ENCODE assay signal across 12 cellular contexts in genomic region chr11:58592760-58593472, GRCh38. TPM values are rescaled to one million over a fixed set of nuclear protein-coding genes. Genes with fewer than 3 reads are reported as not detected.
A peak's percentile ranks its signal among the peaks of the same experiment; 100 is the strongest.
DNase-seq lines count a peak whose midpoint lies in the region; ATAC-seq, FAIRE-seq and TF ChIP-seq lines count a peak whose summit lies in the region.
"Had no signal": no experiment of that assay in that cellular context is flagged by ENCODE, and none has a peak within 500 bp of the region (broad histone marks: within the 10 kb centered on the region; RNA-seq: fewer than 3 reads in every experiment).

No MANE protein-coding gene starts in this region.

- peaks cover 85% of the 10 kb centered on the region for H3K79me2 ChIP-seq in KMS-11 (ENCODE audit: insufficient read depth, low read depth)

- H3K27ac Mint-ChIP-seq in activated T-helper 2 cell treated with anti-CD3 and anti-CD28 coated beads, Interferon-gamma antibody, Interleukin-2, Interleukin-4, amounts not matched to agents 10 μg/mL and 5 μg/mL and 100 μg/mL, durations not matched to agents 14 hours and 24 hours and 36 hours, result peak overlapping the region; percentile 67

- H3K36me3 Mint-ChIP-seq in activated T-helper 2 cell treated with anti-CD3 and anti-CD28 coated beads, Interferon-gamma antibody, Interleukin-2, Interleukin-4, amounts not matched to agents 10 μg/mL and 5 μg/mL and 100 μg/mL, durations not matched to agents 14 hours and 24 hours and 36 hours (ENCODE audit: low read depth), result peaks cover 59% of the 10 kb centered on the region

- FAIRE-seq in pancreas (lab: Jason Lieb, UNC), result no peak
- FAIRE-seq: A204.1, GM19239 had no signal

- H3K27ac ChIP-seq in KMS-11, result peak overlapping the region; percentile 41; the same call in 1 of the 2 replicates
- no peak overlapping the region for H3K27ac ChIP-seq in pancreas
- H3K27ac ChIP-seq: brain microvascular endothelial cell, psoas muscle had no signal

- intact Hi-C loops in activated T-helper 2 cell treated with anti-CD3 and anti-CD28 coated beads, Interferon-gamma antibody, Interleukin-2, Interleukin-4, amounts not matched to agents 10 μg/mL and 5 μg/mL and 100 μg/mL, durations not matched to agents 14 hours and 24 hours and 36 hours (cut with micrococcal nuclease), result no loop called here
- intact Hi-C loops in pancreas (cut with DNase I), result no loop called here

- H3K4me2 ChIP-seq in KMS-11, result peak overlapping the region; percentile 50; the same call in 1 of the 2 replicates

- no peaks in the 10 kb centered on the region for H3K9me3 Mint-ChIP-seq in activated T-helper 2 cell treated with anti-CD3 and anti-CD28 coated beads, Interferon-gamma antibody, Interleukin-2, Interleukin-4, amounts not matched to agents 10 μg/mL and 5 μg/mL and 100 μg/mL, durations not matched to agents 14 hours and 24 hours and 36 hours

- no peaks in the 10 kb centered on the region for H3K9me3 ChIP-seq in pancreas
- H3K9me3 ChIP-seq: psoas muscle had no signal

- ATAC-seq in pancreas (peak; percentile 53 to 85 (median 72)), GM19035 (IDR thresholded peaks at IDR 0.05; ENCODE audit: unreplicated experiment) (no peak), HG02840 (IDR thresholded peaks at IDR 0.05; ENCODE audit: low FRiP score, unreplicated experiment) (no peak)

- H3K4me1 ChIP-seq in KMS-11 (ENCODE audit: low read depth, poor library complexity, severe bottlenecking) (peaks cover 74% of the 10 kb centered on the region), pancreas (peaks cover 11 to 13% (median 12%) of the 10 kb centered on the region in 3 donors)

- DNase-seq in NCI-H2107 treated with DMSO at 0.1 percent for 48 hours (lab: John Stamatoyannopoulos, UW; ENCODE audit: unreplicated experiment), result peak; percentile 58
- DNase-seq in NCI-H2107 (lab: John Stamatoyannopoulos, UW), result no peak
- DNase-seq in activated T-helper 2 cell treated with anti-CD3 and anti-CD28 coated beads, Interferon-gamma antibody, Interleukin-2, Interleukin-4, amounts not matched to agents 10 μg/mL and 5 μg/mL and 100 μg/mL, durations not matched to agents 14 hours and 24 hours and 36 hours (ENCODE audit: low spot score), result no peak
- DNase-seq in pancreas, result peak in 3 of 6 donors; percentile 28 to 64 (median 43)
- no peak for DNase-seq in NCI-H1092 treated with DMSO at 0.1 percent for 48 hours (lab: John Stamatoyannopoulos, UW)
- DNase-seq: brain microvascular endothelial cell, psoas muscle had no signal

- H3K36me3 ChIP-seq in KMS-11 (ENCODE audit: insufficient read depth), result no peaks in the 10 kb centered on the region
- H3K36me3 ChIP-seq in pancreas, result no peaks in the 10 kb centered on the region

- TF ChIP-seq CTCF in KMS-11 (conservative IDR thresholded peaks at IDR 0.05; ENCODE audit: low read depth, low read length), result no peak
- TF ChIP-seq CTCF in pancreas (IDR thresholded peaks at IDR 0.05), result no peak

- H3K27me3 ChIP-seq in KMS-11 (ENCODE audit: insufficient read depth, low read depth) (no peaks in the 10 kb centered on the region), pancreas (no peaks in the 10 kb centered on the region)
- H3K27me3 ChIP-seq: brain microvascular endothelial cell had no signal

- H3K4me1 Mint-ChIP-seq in activated T-helper 2 cell treated with anti-CD3 and anti-CD28 coated beads, Interferon-gamma antibody, Interleukin-2, Interleukin-4, amounts not matched to agents 10 μg/mL and 5 μg/mL and 100 μg/mL, durations not matched to agents 14 hours and 24 hours and 36 hours (ENCODE audit: low read depth), result peaks cover 61% of the 10 kb centered on the region

- WGBS in pancreas, 2 donors, result 62 to 66% methylated on average over 5 of the region's 5 CpGs

- H3K9ac ChIP-seq in KMS-11, result peak overlapping the region; percentile 18; the same call in 1 of the 2 replicates

- H4K20me1 ChIP-seq in KMS-11 (ENCODE audit: insufficient read depth), result no peaks in the 10 kb centered on the region

- no peak overlapping the region for H3K4me3 ChIP-seq in KMS-11 (IDR thresholded peaks at IDR 0.05; ENCODE audit: insufficient read depth, low read depth, low read length)
- H3K4me3 ChIP-seq in pancreas, result no peak overlapping the region
- H3K4me3 ChIP-seq: psoas muscle had no signal

- no peak overlapping the region for H2AFZ ChIP-seq in KMS-11 (ENCODE audit: low read depth)

- no peaks in the 10 kb centered on the region for H3K27me3 Mint-ChIP-seq in activated T-helper 2 cell treated with anti-CD3 and anti-CD28 coated beads, Interferon-gamma antibody, Interleukin-2, Interleukin-4, amounts not matched to agents 10 μg/mL and 5 μg/mL and 100 μg/mL, durations not matched to agents 14 hours and 24 hours and 36 hours (ENCODE audit: low read depth)

- H3K4me3 Mint-ChIP-seq in activated T-helper 2 cell treated with anti-CD3 and anti-CD28 coated beads, Interferon-gamma antibody, Interleukin-2, Interleukin-4, amounts not matched to agents 10 μg/mL and 5 μg/mL and 100 μg/mL, durations not matched to agents 14 hours and 24 hours and 36 hours (ENCODE audit: low read depth), result no peak overlapping the region

RNA-seq across cellular contexts. Expression of gene ZFP91, which starts 14.1 kb away (rescaled TPM):
- total RNA-seq in activated T-helper 2 cell treated with anti-CD3 and anti-CD28 coated beads, Interferon-gamma antibody, Interleukin-2, Interleukin-4, amounts not matched to agents 10 μg/mL and 5 μg/mL and 100 μg/mL, durations not matched to agents 14 hours and 24 hours and 36 hours, result 57.7 and 59.3 TPM in 2 replicates
- total RNA-seq in pancreas, result 10 to 100 TPM; 14.2 to 23.0 (median 21.0) TPM
- polyA plus RNA-seq in pancreas, result 10 to 100 TPM in 1 of 2 donors, 1 to 10 TPM in 1; 6.3 to 12.6 TPM

RNA-seq across cellular contexts. Expression of gene LPXN, which starts 17.3 kb away (rescaled TPM):
- total RNA-seq in activated T-helper 2 cell treated with anti-CD3 and anti-CD28 coated beads, Interferon-gamma antibody, Interleukin-2, Interleukin-4, amounts not matched to agents 10 μg/mL and 5 μg/mL and 100 μg/mL, durations not matched to agents 14 hours and 24 hours and 36 hours, result 115 and 129 TPM in 2 replicates
- 10 to 100 TPM in 1 of 6 donors, 1 to 10 TPM in 5; 3.2 to 10.4 (median 5.5) TPM for total RNA-seq in pancreas
- 1 to 10 TPM; 4.6 to 5.1 TPM for polyA plus RNA-seq in pancreas

RNA-seq across cellular contexts. Expression of gene CNTF, which starts 29.5 kb away (rescaled TPM):
- 3.4 and 4.0 TPM in 2 replicates for total RNA-seq in activated T-helper 2 cell treated with anti-CD3 and anti-CD28 coated beads, Interferon-gamma antibody, Interleukin-2, Interleukin-4, amounts not matched to agents 10 μg/mL and 5 μg/mL and 100 μg/mL, durations not matched to agents 14 hours and 24 hours and 36 hours
- total RNA-seq in pancreas, result under 1 TPM; 0.31 to 0.63 (median 0.51) TPM
- under 1 TPM; 0.28 to 0.30 TPM for polyA plus RNA-seq in pancreas

Comparison
In these comparisons a context has a peak if more than half of its experiments do, and no peak if none do; other contexts are left out.
1. ATAC-seq: peak in pancreas (4 of 4); none in GM19035 (single experiment) and HG02840 (single experiment).
2. RNA of gene LPXN, which starts 17.3 kb away (total RNA-seq): 115 to 129 TPM in activated T-helper 2 cell treated with anti-CD3 and anti-CD28 coated beads, Interferon-gamma antibody, Interleukin-2, Interleukin-4, amounts not matched to agents 10 μg/mL and 5 μg/mL and 100 μg/mL, durations not matched to agents 14 hours and 24 hours and 36 hours; 3.2 to 10.4 TPM in pancreas; every median in the first group is over 10 times any median in the second.